Comparison of ENCODE assay signal across 16 cellular contexts in genomic region chr10:71799785-71800453, GRCh38.
"Had no signal": no experiment of that assay in that cellular context is flagged by ENCODE, and none has a peak within 500 bp of the region (broad histone marks: within the 10 kb centered on the region; RNA-seq: fewer than 3 reads in every experiment).

No MANE protein-coding gene starts in this region.

- H3K4me1 ChIP-seq: adrenal gland, foreskin keratinocyte, suprapubic skin had no signal

- H3K4me3 ChIP-seq: adrenal gland, left lung, suprapubic skin had no signal

- ATAC-seq: foreskin keratinocyte; left lung; natural killer cell; right cardiac atrium; stimulated activated naive CD8-positive, alpha-beta T cell treated with anti-CD3 and anti-CD28 coated beads, Interleukin-15, Interleukin-2, amounts not matched to agents 100 U/mL and 50 U/mL, for 24 hours; WTC11 had no signal

- DNase-seq: activated CD4-positive, alpha-beta memory T cell treated with anti-CD3 and anti-CD28 coated beads, Interleukin-2, amount 10 ng/mL, durations not matched to agents 7 days and 5 days; activated CD4-positive, alpha-beta T cell treated with anti-CD3 and anti-CD28 coated beads for 4 hours; activated naive CD4-positive, alpha-beta T cell treated with anti-CD3 and anti-CD28 coated beads, Interleukin-2, amount 50 U/mL, for 16 hours; activated T-cell treated with anti-CD3 and anti-CD28 coated beads, Interleukin-2, amount 50 U/mL, for 24 hours; adrenal gland; central memory CD4-positive, alpha-beta T cell; cortex of kidney; effector CD4-positive, alpha-beta T cell; foreskin keratinocyte; left lung; natural killer cell; right cardiac atrium; stimulated activated naive CD8-positive, alpha-beta T cell treated with anti-CD3 and anti-CD28 coated beads, Interleukin-15, Interleukin-2, amounts not matched to agents 100 U/mL and 50 U/mL, for 24 hours had no signal

- H3K9me3 ChIP-seq: adrenal gland, left lung, neutrophil, suprapubic skin had no signal

- H3K27me3 ChIP-seq: adrenal gland, left lung, neutrophil, suprapubic skin had no signal

- H3K27ac ChIP-seq: adrenal gland, foreskin keratinocyte, left lung, neutrophil, suprapubic skin had no signal

- H3K36me3 ChIP-seq: adrenal gland, left lung, neutrophil, suprapubic skin had no signal
